11 cellular contexts compared by ENCODE assay signal in the genomic region with DNA sequence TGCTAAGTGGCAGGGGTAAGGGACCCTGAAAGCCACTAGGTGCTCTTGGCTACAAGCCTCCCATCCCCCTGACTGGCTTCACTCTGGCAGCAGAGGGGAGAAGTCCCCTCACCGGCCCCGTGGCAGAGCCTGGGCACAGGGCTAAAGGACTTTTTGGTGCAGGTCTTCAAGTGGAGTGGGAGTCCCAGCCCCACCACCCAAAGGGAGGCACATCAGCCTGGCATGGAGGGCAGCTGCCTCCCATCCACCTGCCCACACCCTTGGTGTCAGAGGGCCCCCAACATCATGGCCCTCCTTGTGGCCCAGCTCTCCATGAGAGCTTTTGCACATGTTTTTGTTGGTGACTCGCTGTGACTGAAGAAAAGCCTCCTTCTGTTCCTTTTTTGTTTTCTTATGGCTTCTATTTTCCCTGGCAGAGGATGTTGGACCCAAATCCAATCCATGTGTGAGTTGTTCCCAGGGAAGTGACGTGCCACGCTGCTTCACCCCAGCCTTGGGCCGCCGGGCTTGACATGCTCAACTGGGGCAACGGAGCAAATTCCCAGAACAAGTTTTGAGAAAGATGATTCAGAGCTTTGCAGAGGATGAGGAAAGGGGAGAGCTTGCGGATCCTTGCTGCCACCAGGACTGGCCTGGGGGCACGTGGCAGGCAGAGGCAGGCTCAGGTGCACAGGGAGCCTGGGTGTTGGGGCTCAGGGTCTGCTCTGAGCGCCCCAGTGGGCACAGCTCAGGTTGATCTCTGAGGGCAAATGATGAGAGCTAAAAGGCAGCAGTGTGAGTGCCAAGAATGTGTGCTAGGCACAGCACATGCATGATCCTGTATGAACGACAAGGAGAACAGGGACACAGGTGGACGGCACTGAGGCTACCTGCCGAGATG. TPM values are rescaled to one million over a fixed set of nuclear protein-coding genes. Genes with fewer than 3 reads are reported as not detected.
DNase-seq lines count a peak whose midpoint lies in the region; ATAC-seq and TF ChIP-seq lines count a peak whose summit lies in the region.
"Had no signal": no experiment of that assay in that cellular context is flagged by ENCODE, and none has a peak within 500 bp of the region (broad histone marks: within the 10 kb centered on the region; RNA-seq: fewer than 3 reads in every experiment).

No MANE protein-coding gene starts in this region.

- intact Hi-C loops in heart right ventricle (cut with DNase I): no loop called here

- H3K27me3 ChIP-seq in adipocyte (replicated peaks; ENCODE audit: control insufficient read depth, insufficient read depth, low read length) (no peaks in the 10 kb centered on the region), heart right ventricle (peaks cover 0 to 26% (median 0%) of the 10 kb centered on the region in 7 donors), skeletal muscle tissue (ENCODE audit: control insufficient read depth in 3 of 3, insufficient read depth in 3 of 3, low read length in 3 of 3) (peaks cover 10 to 16% (median 14%) of the 10 kb centered on the region in 3 donors), Karpas-422 (ENCODE audit: low read length) (no peaks in the 10 kb centered on the region)
- H3K27me3 ChIP-seq: SJSA1 had no signal

- no peaks in the 10 kb centered on the region for H3K9me2 ChIP-seq in Karpas-422 (replicated peaks; ENCODE audit: insufficient read depth, low read length)

- H3K36me3 ChIP-seq in adipocyte (ENCODE audit: control insufficient read depth, insufficient read depth, low read length, severe bottlenecking) (no peaks in the 10 kb centered on the region), heart right ventricle (peaks cover 0 to 3% (median 0%) of the 10 kb centered on the region in 9 donors), skeletal muscle tissue (ENCODE audit: control insufficient read depth in 3 of 3, insufficient read depth in 3 of 3, low read length in 3 of 3) (no peaks in the 10 kb centered on the region), Karpas-422 (ENCODE audit: insufficient read depth, low read length) (no peaks in the 10 kb centered on the region)
- H3K36me3 ChIP-seq: SJSA1 had no signal

- H3K79me2 ChIP-seq in Karpas-422 (ENCODE audit: low read length): no peaks in the 10 kb centered on the region

- peak overlapping the region; percentile 59 for H3K9ac ChIP-seq in adipocyte (ENCODE audit: low read length)
- peak overlapping the region in 1 of 3 donors; percentile 16 for H3K9ac ChIP-seq in skeletal muscle tissue (ENCODE audit: low read depth in 1 of 3, low read length in 3 of 3)
- H3K9ac ChIP-seq in Karpas-422 (ENCODE audit: low read length): no peak overlapping the region

- DNase-seq in ELR (ENCODE audit: low read depth): peak; percentile 67
- peak; percentile 92 for DNase-seq in adipocyte (ENCODE audit: low read depth)
- peak in 1 of 2 donors; percentile 40 for DNase-seq in heart right ventricle
- DNase-seq in cortex of kidney (lab: John Stamatoyannopoulos, UW): no peak
- no peak for DNase-seq in SIG-M5 treated with dmso at 0.1 percent for 504 hours (lab: John Stamatoyannopoulos, UW; ENCODE audit: unreplicated experiment)
- DNase-seq in Karpas-422: no peak
- DNase-seq in NCI-H146 (lab: John Stamatoyannopoulos, UW): no peak
- DNase-seq: activated effector memory CD4-positive, alpha-beta T cell treated with anti-CD3 and anti-CD28 coated beads, Interleukin-2, amount 50 U/mL, for 16 hours had no signal

- H3K4me1 ChIP-seq in adipocyte (ENCODE audit: control insufficient read depth, insufficient read depth, low read length): peaks cover 60% of the 10 kb centered on the region
- peaks cover 3 to 68% (median 20%) of the 10 kb centered on the region in 9 donors for H3K4me1 ChIP-seq in heart right ventricle
- H3K4me1 ChIP-seq in skeletal muscle tissue (ENCODE audit: control insufficient read depth in 3 of 3, insufficient read depth in 3 of 3, low read length in 3 of 3): peaks cover 17 to 37% (median 33%) of the 10 kb centered on the region in 3 donors
- H3K4me1 ChIP-seq in Karpas-422 (ENCODE audit: low read length): peaks cover 37% of the 10 kb centered on the region

- H3K4me2 ChIP-seq in Karpas-422 (ENCODE audit: low read depth, low read length, poor library complexity, severe bottlenecking): no peak overlapping the region

- H3K4me3 ChIP-seq in adipocyte (ENCODE audit: low read length) (no peak overlapping the region), heart right ventricle (no peak overlapping the region), skeletal muscle tissue (ENCODE audit: low read length in 3 of 3) (no peak overlapping the region), Karpas-422 (ENCODE audit: low read length) (no peak overlapping the region)
- H3K4me3 ChIP-seq: SJSA1 had no signal

- H2AFZ ChIP-seq in Karpas-422 (ENCODE audit: low read length): no peak overlapping the region

- peak in 4 of 8 donors; percentile 4 to 43 (median 14) for ATAC-seq in heart right ventricle

- TF ChIP-seq CTCF in heart right ventricle (IDR thresholded peaks at IDR 0.05): no peak

- 85 to 88% methylated on average over 14 of the region's 14 CpGs for WGBS in heart right ventricle, 2 donors

- no peaks in the 10 kb centered on the region for H3K9me3 ChIP-seq in adipocyte (ENCODE audit: control insufficient read depth, low read length)
- H3K9me3 ChIP-seq in heart right ventricle: no peaks in the 10 kb centered on the region
- H3K9me3 ChIP-seq in skeletal muscle tissue (ENCODE audit: control insufficient read depth in 3 of 3, low read length in 3 of 3): no peaks in the 10 kb centered on the region
- no peaks in the 10 kb centered on the region for H3K9me3 ChIP-seq in Karpas-422 (ENCODE audit: low read length)
- H3K9me3 ChIP-seq: SJSA1 had no signal

- no peaks in the 10 kb centered on the region for H4K20me1 ChIP-seq in Karpas-422 (ENCODE audit: insufficient read depth, low read depth, low read length)

- H3K27ac ChIP-seq in heart right ventricle: peak overlapping the region in 9 of 10 donors; percentile 54 to 91 (median 74)
- peak overlapping the region; percentile 75 for H3K27ac ChIP-seq in skeletal muscle tissue (ENCODE audit: low read depth, low read length)
- no peak overlapping the region for H3K27ac ChIP-seq in Karpas-422 (ENCODE audit: low read length)
- H3K27ac ChIP-seq: SJSA1 had no signal

RNA-seq across cellular contexts. Expression of a gene that starts 1.9 kb away (rescaled TPM):
- total RNA-seq in heart right ventricle: 10 to 100 TPM; 14.1 to 31.3 (median 21.6) TPM
- 10 to 100 TPM; 18.0 to 33.7 TPM for polyA plus RNA-seq in heart right ventricle
- total RNA-seq in skeletal muscle tissue: 32.4 TPM
- total RNA-seq in Karpas-422 (2014; rRNA removed; shearing (Covaris generic); ENCODE audit: low replicate concordance): 5.9 TPM in 1 of 2 replicates, not detected in the other
- total RNA-seq: SJSA1 had no signal

RNA-seq across cellular contexts. Expression of a gene that starts 19.9 kb away (rescaled TPM):
- total RNA-seq in heart right ventricle (10 to 100 TPM; 10.9 to 28.4 (median 13.5) TPM), skeletal muscle tissue (12.5 TPM)
- 10 to 100 TPM in 1 of 2 donors, 1 to 10 TPM in 1; 6.7 to 22.8 TPM for polyA plus RNA-seq in heart right ventricle
- 34.5 and 47.1 TPM in 2 replicates for total RNA-seq in Karpas-422 (2014; rRNA removed; shearing (Covaris generic); ENCODE audit: low replicate concordance)

RNA-seq across cellular contexts. Expression of a gene that starts 21.1 kb away (rescaled TPM):
- total RNA-seq in heart right ventricle (10 to 100 TPM; 64.4 to 92.0 (median 76.8) TPM), skeletal muscle tissue (64.7 TPM)
- 100 to 1,000 TPM in 1 of 2 donors, 10 to 100 TPM in 1; 89.3 to 150 TPM for polyA plus RNA-seq in heart right ventricle
- total RNA-seq in Karpas-422 (2014; rRNA removed; shearing (Covaris generic); ENCODE audit: low replicate concordance): 165 and 217 TPM in 2 replicates

RNA-seq across cellular contexts. Expression of a gene that starts 36.8 kb away (rescaled TPM):
- total RNA-seq in heart right ventricle: 1,000 to 10,000 TPM in 2 of 10 donors, 100 to 1,000 TPM in 8; 375 to 1,148 (median 557) TPM
- 1,000 to 10,000 TPM in 1 of 2 donors, 100 to 1,000 TPM in 1; 367 to 2,327 TPM for polyA plus RNA-seq in heart right ventricle
- total RNA-seq in skeletal muscle tissue: 618 TPM
- total RNA-seq in Karpas-422 (2014; rRNA removed; shearing (Covaris generic); ENCODE audit: low replicate concordance): 1.9 TPM in 1 of 2 replicates, not detected in the other
- total RNA-seq: H4 had no signal

RNA-seq across cellular contexts. Expression of a gene that starts 38.9 kb away (rescaled TPM):
- total RNA-seq in heart right ventricle (1,000 to 10,000 TPM in 7 of 10 donors, 100 to 1,000 TPM in 3; 146 to 6,323 (median 1,764) TPM), skeletal muscle tissue (21.4 TPM)
- 1,000 to 10,000 TPM; 1,475 to 2,069 TPM for polyA plus RNA-seq in heart right ventricle
- not detected in 2 replicates for total RNA-seq in Karpas-422 (2014; rRNA removed; shearing (Covaris generic); ENCODE audit: low replicate concordance)
- total RNA-seq: H4, SJSA1 had no signal

Comparison
In these comparisons a context has a peak if more than half of its experiments do, and no peak if none do; other contexts are left out.
1. DNase-seq: peak in ELR (single experiment) and adipocyte (single experiment); none in cortex of kidney (single experiment), SIG-M5 treated with dmso at 0.1 percent for 504 hours (single experiment), Karpas-422 (single experiment) and NCI-H146 (single experiment).